Comparison of ENCODE assay signal across 1 cellular context in genomic region chr11:11253487-11253886, GRCh38.
TF ChIP-seq lines count a peak whose summit lies in the region.

No MANE protein-coding gene starts in this region.

TF ChIP-seq in GM23338, 12 proteins besides CTCF, POLR2A, EP300 and RAD21 (continued from another document):
- TF ChIP-seq, protein P1, sequence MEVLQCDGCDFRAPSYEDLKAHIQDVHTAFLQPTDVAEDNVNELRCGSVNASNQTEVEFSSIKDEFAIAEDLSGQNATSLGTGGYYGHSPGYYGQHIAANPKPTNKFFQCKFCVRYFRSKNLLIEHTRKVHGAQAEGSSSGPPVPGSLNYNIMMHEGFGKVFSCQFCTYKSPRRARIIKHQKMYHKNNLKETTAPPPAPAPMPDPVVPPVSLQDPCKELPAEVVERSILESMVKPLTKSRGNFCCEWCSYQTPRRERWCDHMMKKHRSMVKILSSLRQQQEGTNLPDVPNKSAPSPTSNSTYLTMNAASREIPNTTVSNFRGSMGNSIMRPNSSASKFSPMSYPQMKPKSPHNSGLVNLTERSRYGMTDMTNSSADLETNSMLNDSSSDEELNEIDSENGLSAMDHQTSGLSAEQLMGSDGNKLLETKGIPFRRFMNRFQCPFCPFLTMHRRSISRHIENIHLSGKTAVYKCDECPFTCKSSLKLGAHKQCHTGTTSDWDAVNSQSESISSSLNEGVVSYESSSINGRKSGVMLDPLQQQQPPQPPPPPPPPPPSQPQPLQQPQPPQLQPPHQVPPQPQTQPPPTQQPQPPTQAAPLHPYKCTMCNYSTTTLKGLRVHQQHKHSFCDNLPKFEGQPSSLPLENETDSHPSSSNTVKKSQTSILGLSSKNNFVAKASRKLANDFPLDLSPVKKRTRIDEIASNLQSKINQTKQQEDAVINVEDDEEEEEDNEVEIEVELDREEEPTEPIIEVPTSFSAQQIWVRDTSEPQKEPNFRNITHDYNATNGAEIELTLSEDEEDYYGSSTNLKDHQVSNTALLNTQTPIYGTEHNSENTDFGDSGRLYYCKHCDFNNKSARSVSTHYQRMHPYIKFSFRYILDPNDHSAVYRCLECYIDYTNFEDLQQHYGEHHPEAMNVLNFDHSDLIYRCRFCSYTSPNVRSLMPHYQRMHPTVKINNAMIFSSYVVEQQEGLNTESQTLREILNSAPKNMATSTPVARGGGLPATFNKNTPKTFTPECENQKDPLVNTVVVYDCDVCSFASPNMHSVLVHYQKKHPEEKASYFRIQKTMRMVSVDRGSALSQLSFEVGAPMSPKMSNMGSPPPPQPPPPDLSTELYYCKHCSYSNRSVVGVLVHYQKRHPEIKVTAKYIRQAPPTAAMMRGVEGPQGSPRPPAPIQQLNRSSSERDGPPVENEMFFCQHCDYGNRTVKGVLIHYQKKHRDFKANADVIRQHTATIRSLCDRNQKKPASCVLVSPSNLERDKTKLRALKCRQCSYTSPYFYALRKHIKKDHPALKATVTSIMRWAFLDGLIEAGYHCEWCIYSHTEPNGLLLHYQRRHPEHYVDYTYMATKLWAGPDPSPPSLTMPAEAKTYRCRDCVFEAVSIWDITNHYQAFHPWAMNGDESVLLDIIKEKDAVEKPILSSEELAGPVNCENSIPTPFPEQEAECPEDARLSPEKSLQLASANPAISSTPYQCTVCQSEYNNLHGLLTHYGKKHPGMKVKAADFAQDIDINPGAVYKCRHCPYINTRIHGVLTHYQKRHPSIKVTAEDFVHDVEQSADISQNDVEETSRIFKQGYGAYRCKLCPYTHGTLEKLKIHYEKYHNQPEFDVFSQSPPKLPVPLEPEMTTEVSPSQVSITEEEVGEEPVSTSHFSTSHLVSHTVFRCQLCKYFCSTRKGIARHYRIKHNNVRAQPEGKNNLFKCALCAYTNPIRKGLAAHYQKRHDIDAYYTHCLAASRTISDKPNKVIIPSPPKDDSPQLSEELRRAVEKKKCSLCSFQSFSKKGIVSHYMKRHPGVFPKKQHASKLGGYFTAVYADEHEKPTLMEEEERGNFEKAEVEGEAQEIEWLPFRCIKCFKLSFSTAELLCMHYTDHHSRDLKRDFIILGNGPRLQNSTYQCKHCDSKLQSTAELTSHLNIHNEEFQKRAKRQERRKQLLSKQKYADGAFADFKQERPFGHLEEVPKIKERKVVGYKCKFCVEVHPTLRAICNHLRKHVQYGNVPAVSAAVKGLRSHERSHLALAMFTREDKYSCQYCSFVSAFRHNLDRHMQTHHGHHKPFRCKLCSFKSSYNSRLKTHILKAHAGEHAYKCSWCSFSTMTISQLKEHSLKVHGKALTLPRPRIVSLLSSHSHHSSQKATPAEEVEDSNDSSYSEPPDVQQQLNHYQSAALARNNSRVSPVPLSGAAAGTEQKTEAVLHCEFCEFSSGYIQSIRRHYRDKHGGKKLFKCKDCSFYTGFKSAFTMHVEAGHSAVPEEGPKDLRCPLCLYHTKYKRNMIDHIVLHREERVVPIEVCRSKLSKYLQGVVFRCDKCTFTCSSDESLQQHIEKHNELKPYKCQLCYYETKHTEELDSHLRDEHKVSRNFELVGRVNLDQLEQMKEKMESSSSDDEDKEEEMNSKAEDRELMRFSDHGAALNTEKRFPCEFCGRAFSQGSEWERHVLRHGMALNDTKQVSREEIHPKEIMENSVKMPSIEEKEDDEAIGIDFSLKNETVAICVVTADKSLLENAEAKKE (CRISPR knock-in tag; IDR thresholded peaks at IDR 0.05): no peak
- TF ChIP-seq POLR2AphosphoS5 (IDR thresholded peaks at IDR 0.05; ENCODE audit: low read depth) (no peak), JUNB (IDR thresholded peaks at IDR 0.05; ENCODE audit: unreplicated experiment) (no peak), EZH2phosphoT487 (IDR thresholded peaks at IDR 0.05; ENCODE audit: unreplicated experiment) (no peak)
